8 cellular contexts compared by ENCODE assay signal in genomic region chr5:179818746-179819295, GRCh38. TPM values are rescaled to one million over a fixed set of nuclear protein-coding genes. Genes with fewer than 3 reads are reported as not detected.
DNase-seq lines count a peak whose midpoint lies in the region; ATAC-seq, FAIRE-seq and TF ChIP-seq lines count a peak whose summit lies in the region.

No MANE protein-coding gene starts in this region.

- no peaks in the 10 kb centered on the region for H3K36me3 ChIP-seq in ectodermal cell (ENCODE audit: control insufficient read depth, insufficient read depth, low read length)

- FAIRE-seq in A549 (lab: Jason Lieb, UNC): peak; percentile 18

- H3K4me2 ChIP-seq in A549: peak overlapping the region; percentile 96

- peak overlapping the region; percentile 19; the same call in 2 of the 3 replicates for H3K4me3 ChIP-seq in A549
- H3K4me3 ChIP-seq in ectodermal cell (ENCODE audit: insufficient read depth, low read depth, low read length): peak overlapping the region; percentile 22

- DNase-seq in A549 (ENCODE audit: low read depth in 1 of 2, low spot score in 1 of 2): peak; percentile 90 to 98
- peak; percentile 96 for DNase-seq in NCI-H226
- DNase-seq in activated CD8-positive, alpha-beta memory T cell treated with anti-CD3 and anti-CD28 coated beads for 1 hour (ENCODE audit: extremely low read depth in 1 of 2, low read depth in 1 of 2): peak; percentile 66 to 79
- peak; percentile 97 for DNase-seq in medulla oblongata (ENCODE audit: extremely low spot score)
- DNase-seq in stimulated activated CD4-positive, alpha-beta T cell treated with anti-CD3 and anti-CD28 coated beads, TNF-alpha, amount 100 ng/mL, for 48 hours (ENCODE audit: low read depth in 3 of 3): peak; percentile 64 to 77 (median 68)

- no peak; the same call in 1 of the 2 replicates for TF ChIP-seq POLR2A in A549 (IDR thresholded peaks at IDR 0.05; ENCODE audit: low read length)

- no peak; a peak in 1 of 5 replicates for TF ChIP-seq RAD21 in A549 (conservative IDR thresholded peaks at IDR 0.05 in 1 of 2, IDR thresholded peaks at IDR 0.05 in 1 of 2)

- ATAC-seq in A549 (peak; percentile 50 to 66), GM18511 (IDR thresholded peaks at IDR 0.05; ENCODE audit: unreplicated experiment) (peak; percentile 71), HG02973 (IDR thresholded peaks at IDR 0.05; ENCODE audit: unreplicated experiment) (peak; percentile 58)

- H3K4me1 ChIP-seq in A549: peaks cover 44% of the 10 kb centered on the region
- H3K4me1 ChIP-seq in ectodermal cell (ENCODE audit: control insufficient read depth, insufficient read depth, low read length): peaks cover 27% of the 10 kb centered on the region

- TF ChIP-seq CTCF in A549 (IDR thresholded peaks at IDR 0.05): no peak

- H3K27ac ChIP-seq in A549 (peak overlapping the region; percentile 95 to 98), ectodermal cell (ENCODE audit: insufficient read depth, low read depth, low read length, poor library complexity, severe bottlenecking) (no peak overlapping the region)

- POLR2A ChIA-PET in A549 (lab: Yijun Ruan, JAX): interaction anchor here (1.0 to 2.3 kb wide), 5 partner anchors 7 to 195 kb away, joined by 4 to 20 read pairs (median 5); partner anchors contain the start of gene HNRNPH1

- 2% methylated on average over 16 of the region's 35 CpGs for WGBS in A549 (ENCODE audit: missing lambda C conversion rate)
- WGBS in ectodermal cell, 2 experiments: 5% methylated on average over 35 of the region's 35 CpGs

- H3K9me3 ChIP-seq in A549: no peaks in the 10 kb centered on the region
- H3K9me3 ChIP-seq in ectodermal cell (ENCODE audit: control insufficient read depth, low read length): no peaks in the 10 kb centered on the region

- CTCF ChIA-PET in A549 (lab: Yijun Ruan, JAX): interaction anchor here (1.3 to 4.8 kb wide), 4 partner anchors 17 to 56 kb away, joined by 4 to 27 read pairs (median 10); no protein-coding TSS in a partner anchor

- H3K27me3 ChIP-seq in ectodermal cell (ENCODE audit: control insufficient read depth, insufficient read depth, low read length, poor library complexity, severe bottlenecking): peaks cover 35% of the 10 kb centered on the region

- peak; percentile 88 to 94; a peak in 3 of 5 replicates for TF ChIP-seq EP300 in A549 (IDR thresholded peaks at IDR 0.05)

TF ChIP-seq in A549, 52 proteins besides CTCF, POLR2A, EP300 and RAD21 (continues in another document):
- no peak for TF ChIP-seq ZNF302 (CRISPR knock-in tag; IDR thresholded peaks at IDR 0.05)
- no peak for TF ChIP-seq RFX5 (IDR thresholded peaks at IDR 0.05)
- peak; percentile 84 for TF ChIP-seq FOSL2 (IDR thresholded peaks at IDR 0.05)
- peak; percentile 99 for TF ChIP-seq FOSL2 (CRISPR knock-in tag; IDR thresholded peaks at IDR 0.05)
- no peak; the same call in 1 of the 2 replicates for TF ChIP-seq HOXA7 (CRISPR knock-in tag; IDR thresholded peaks at IDR 0.05)
- TF ChIP-seq KDM1A (IDR thresholded peaks at IDR 0.05; ENCODE audit: low read depth): 0 out of 2 replicates have a peak, but pooled peaks have one; percentile 31
- no peak for TF ChIP-seq EHMT2 (IDR thresholded peaks at IDR 0.05; ENCODE audit: low read depth)
- TF ChIP-seq CHD4 (IDR thresholded peaks at IDR 0.05; ENCODE audit: borderline replicate concordance): no peak
- TF ChIP-seq CEBPB (IDR thresholded peaks at IDR 0.05): peak; percentile 80 to 95
- TF ChIP-seq CHD2 (IDR thresholded peaks at IDR 0.05; ENCODE audit: low read length, partially characterized antibody): peak; percentile 68
- peak; percentile 65; the same call in 1 of the 2 replicates for TF ChIP-seq HES2 (IDR thresholded peaks at IDR 0.05)
- no peak for TF ChIP-seq CBX2 (IDR thresholded peaks at IDR 0.05; ENCODE audit: borderline replicate concordance, low read depth)
- TF ChIP-seq FOXS1 (CRISPR knock-in tag; IDR thresholded peaks at IDR 0.05): peak; percentile 89; the same call in 1 of the 2 replicates
- TF ChIP-seq ELK1 (IDR thresholded peaks at IDR 0.05; ENCODE audit: low read depth, low read length): no peak
- TF ChIP-seq NR3C1 (IDR thresholded peaks at IDR 0.05): no peak
- no peak for TF ChIP-seq BHLHE40 (IDR thresholded peaks at IDR 0.05; ENCODE audit: low read depth, low read length)
- peak; percentile 98 for TF ChIP-seq BCL3 (IDR thresholded peaks at IDR 0.05)

RNA-seq across cellular contexts. Expression of gene SQSTM1, which starts 1.9 kb away (rescaled TPM):
- polyA plus RNA-seq in A549 (2011; rRNA removed) (362 and 415 TPM in 2 replicates), A549 (2017; fragmentation: RNase III; extraction: RNeasy Plus Mini Kit Qiagen cat#74134 plus additional on column Dnase treatment) (529 to 625 TPM (median 606 TPM) in 3 replicates)
- 377 and 435 TPM in 2 replicates for polyA plus RNA-seq in A549 (2012; cell fraction: cytosol; rRNA removed)
- 848 and 893 TPM in 2 replicates for polyA plus RNA-seq in A549 (2012; cell fraction: nucleus; rRNA removed)
- polyA minus RNA-seq in A549 (2011; rRNA and poly(A)+ RNA removed): 233 and 259 TPM in 2 replicates
- 65.0 TPM for polyA plus RNA-seq in ectodermal cell (2013, experiment 1 of 4)
- polyA plus RNA-seq in ectodermal cell (2013, experiment 2 of 4): 70.2 TPM
- 49.5 TPM for polyA plus RNA-seq in ectodermal cell (2013, experiment 3 of 4)
- 55.6 TPM for polyA plus RNA-seq in ectodermal cell (2013, experiment 4 of 4)

RNA-seq across cellular contexts. Expression of gene MGAT4B, which starts 12.2 kb away (rescaled TPM):
- polyA plus RNA-seq in A549 (2011; rRNA removed) (57.4 and 110 TPM in 2 replicates), A549 (2017; fragmentation: RNase III; extraction: RNeasy Plus Mini Kit Qiagen cat#74134 plus additional on column Dnase treatment) (153 to 166 TPM (median 153 TPM) in 3 replicates)
- 145 and 194 TPM in 2 replicates for polyA plus RNA-seq in A549 (2012; cell fraction: cytosol; rRNA removed)
- 436 and 532 TPM in 2 replicates for polyA plus RNA-seq in A549 (2012; cell fraction: nucleus; rRNA removed)
- 132 and 144 TPM in 2 replicates for polyA minus RNA-seq in A549 (2011; rRNA and poly(A)+ RNA removed)
- polyA plus RNA-seq in ectodermal cell (2013, experiment 1 of 4): 90.1 TPM
- polyA plus RNA-seq in ectodermal cell (2013, experiment 2 of 4): 83.7 TPM
- 82.6 TPM for polyA plus RNA-seq in ectodermal cell (2013, experiment 3 of 4)
- 82.3 TPM for polyA plus RNA-seq in ectodermal cell (2013, experiment 4 of 4)

RNA-seq across cellular contexts. Expression of gene LTC4S, which starts 25.0 kb away (rescaled TPM):
- polyA plus RNA-seq in A549 (2011; rRNA removed) (not detected in 2 replicates), A549 (2017; fragmentation: RNase III; extraction: RNeasy Plus Mini Kit Qiagen cat#74134 plus additional on column Dnase treatment) (0.26 TPM in 1 of 3 replicates, not detected in the others)
- 0.08 and 0.19 TPM in 2 replicates for polyA plus RNA-seq in A549 (2012; cell fraction: cytosol; rRNA removed)
- polyA plus RNA-seq in A549 (2012; cell fraction: nucleus; rRNA removed): 0.67 and 1.3 TPM in 2 replicates
- polyA minus RNA-seq in A549 (2011; rRNA and poly(A)+ RNA removed): not detected in 2 replicates
- not detected for polyA plus RNA-seq in ectodermal cell (2013, experiment 1 of 4)
- polyA plus RNA-seq in ectodermal cell (2013, experiment 2 of 4): 0.80 TPM
- polyA plus RNA-seq in ectodermal cell (2013, experiment 3 of 4): 2.0 TPM
- polyA plus RNA-seq in ectodermal cell (2013, experiment 4 of 4): 2.8 TPM

RNA-seq across cellular contexts. Expression of gene MRNIP, which starts 39.8 kb away (rescaled TPM):
- 21.4 and 26.1 TPM in 2 replicates for polyA plus RNA-seq in A549 (2011; rRNA removed)
- polyA plus RNA-seq in A549 (2012; cell fraction: cytosol; rRNA removed): 19.4 and 20.7 TPM in 2 replicates
- 155 and 197 TPM in 2 replicates for polyA plus RNA-seq in A549 (2012; cell fraction: nucleus; rRNA removed)
- 29.7 to 35.9 TPM (median 30.5 TPM) in 3 replicates for polyA plus RNA-seq in A549 (2017; fragmentation: RNase III; extraction: RNeasy Plus Mini Kit Qiagen cat#74134 plus additional on column Dnase treatment)
- 12.2 and 13.2 TPM in 2 replicates for polyA minus RNA-seq in A549 (2011; rRNA and poly(A)+ RNA removed)
- polyA plus RNA-seq in ectodermal cell (2013, experiment 1 of 4): 54.9 TPM
- 58.7 TPM for polyA plus RNA-seq in ectodermal cell (2013, experiment 2 of 4)
- polyA plus RNA-seq in ectodermal cell (2013, experiment 3 of 4): 46.3 TPM
- 53.3 TPM for polyA plus RNA-seq in ectodermal cell (2013, experiment 4 of 4)
